In the genomic region with DNA sequence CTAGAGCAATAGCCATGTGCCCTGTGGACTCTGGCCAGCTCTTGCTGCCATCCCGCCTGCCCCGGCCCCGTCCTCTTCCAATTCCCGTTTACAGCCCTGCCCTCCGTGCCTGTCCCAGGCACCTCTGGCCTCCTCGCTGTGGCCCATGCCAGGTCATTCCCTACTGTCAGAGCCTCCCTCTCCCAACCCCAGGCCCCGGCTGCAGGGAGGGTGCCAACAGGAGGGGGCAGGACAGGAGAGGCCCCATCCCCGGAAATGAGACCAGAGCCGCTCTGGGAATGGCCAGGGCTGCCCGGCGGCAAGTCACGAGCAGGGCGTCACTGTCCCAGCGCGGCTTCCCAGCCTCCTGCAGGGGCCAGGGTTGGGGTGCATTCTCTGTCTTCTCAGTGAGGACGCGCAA, we compare ENCODE assay signal across 30 cellular contexts. TPM values are rescaled to one million over a fixed set of nuclear protein-coding genes. Genes with fewer than 3 reads are reported as not detected.
DNase-seq lines count a peak whose midpoint lies in the region; ATAC-seq, FAIRE-seq and TF ChIP-seq lines count a peak whose summit lies in the region.
"Had no signal": no experiment of that assay in that cellular context is flagged by ENCODE, and none has a peak within 500 bp of the region (broad histone marks: within the 10 kb centered on the region; RNA-seq: fewer than 3 reads in every experiment).

No MANE protein-coding gene starts in this region.

- POLR2A ChIA-PET in HepG2 (lab: Yijun Ruan, JAX) = no interaction called here

- peak; percentile 54 for DNase-seq in activated effector memory CD4-positive, alpha-beta T cell treated with anti-CD3 and anti-CD28 coated beads, Interleukin-2, amount 50 U/mL, for 16 hours
- DNase-seq in activated effector memory CD4-positive, alpha-beta T cell treated with Interleukin-2 at 50 U/mL for 16 hours = no peak
- DNase-seq in HepG2 (ENCODE audit: low spot score) (no peak), osteocyte (ENCODE audit: extremely low spot score, unreplicated experiment) (peak; percentile 84), foreskin melanocyte (no peak), DMS 273 treated with DMSO at 0.1 percent for 48 hours (lab: John Stamatoyannopoulos, UW) (no peak)
- DNase-seq: 8988T; ACHN; BE2C; CD4-positive, alpha-beta T cell; DMS79 treated with DMSO at 0.1 percent for 48 hours; GF-D8; GM23248; Karpas-422; NCI-H1092; NCI-H1417 treated with DMSO at 0.1 percent for 48 hours; NCI-H1694 treated with DMSO at 0.1 percent for 48 hours; NCI-H2081; NCI-H2171; NCI-H226; NCI-H510A; SIG-M5 had no signal

- ATAC-seq in HepG2 = no peak
- ATAC-seq in GM21529 (IDR thresholded peaks at IDR 0.05; ENCODE audit: unreplicated experiment) = no peak
- ATAC-seq: Panc1 had no signal

- H3K4me1 Mint-ChIP-seq in osteocyte (ENCODE audit: unreplicated experiment) = peaks cover 36% of the 10 kb centered on the region

- no peak overlapping the region for H2AFZ ChIP-seq in HepG2 (ENCODE audit: low read length)
- H2AFZ ChIP-seq: GM23248 had no signal

- no peaks in the 10 kb centered on the region for H3K9me3 Mint-ChIP-seq in osteocyte (ENCODE audit: unreplicated experiment)
- H3K9me3 Mint-ChIP-seq: CD4-positive, alpha-beta T cell had no signal

- TF ChIP-seq CTCF in HepG2 (CRISPR knock-in tag; IDR thresholded peaks at IDR 0.05) (no peak), osteocyte (IDR thresholded peaks at IDR 0.05) (no peak)

- H3K27ac Mint-ChIP-seq in osteocyte (ENCODE audit: unreplicated experiment) = no peak overlapping the region
- H3K27ac Mint-ChIP-seq: CD4-positive, alpha-beta T cell had no signal

- no peaks in the 10 kb centered on the region for H3K9me3 ChIP-seq in HepG2 (ENCODE audit: low read length)

- H3K79me2 ChIP-seq in HepG2 (ENCODE audit: insufficient read depth, low read length) = no peaks in the 10 kb centered on the region

- in situ Hi-C loops in HepG2 (cut with HindIII; ENCODE audit: extremely low pct_ligation_motif_present, low pct_unique_long_range_greater_than_20kb) = loop anchor here (5.0 kb wide), 1 partner anchor 228 kb away; no protein-coding TSS in a partner anchor

- H3K36me3 Mint-ChIP-seq in osteocyte (ENCODE audit: unreplicated experiment) = no peaks in the 10 kb centered on the region

- WGBS in HepG2 (ENCODE audit: low lambda C conversion rate) = 38% methylated on average over 10 of the region's 17 CpGs

- H3K27ac ChIP-seq in HepG2 (ENCODE audit: extremely low read length, insufficient read depth, low read length) = no peak overlapping the region
- H3K27ac ChIP-seq: GM23248, RWPE1, SK-N-MC had no signal

- no peak for TF ChIP-seq RAD21 in HepG2 (CRISPR knock-in tag; IDR thresholded peaks at IDR 0.05)

- H3K27me3 ChIP-seq in HepG2 (ENCODE audit: control insufficient read depth in 1 of 2, insufficient read depth in 2 of 2, low read length in 2 of 2) = peaks cover 4 to 48% of the 10 kb centered on the region in 2 experiments

- H3K27me3 Mint-ChIP-seq in osteocyte (ENCODE audit: unreplicated experiment) = peaks cover 50% of the 10 kb centered on the region

- intact Hi-C loops in HepG2 (cut with micrococcal nuclease; ENCODE audit: unreplicated experiment) = loop anchor here (5.0 kb wide), 1 partner anchor 33 kb away; no protein-coding TSS in a partner anchor

- H3K36me3 ChIP-seq in HepG2 (replicated peaks in 1 of 2; ENCODE audit: control insufficient read depth in 1 of 2, insufficient read depth in 2 of 2, low read length in 2 of 2) = no peaks in the 10 kb centered on the region
- H3K36me3 ChIP-seq: BE2C had no signal

- no TSS peak for BruUV-seq in HepG2 (replicated peaks; lab: Mats Ljungman, UMichigan)

- H3K4me1 ChIP-seq in HepG2 (ENCODE audit: insufficient read depth, low read length) = peaks cover 70% of the 10 kb centered on the region
- H3K4me1 ChIP-seq: BE2C had no signal

- H3K4me2 ChIP-seq in HepG2 (ENCODE audit: low read depth, low read length) = peak overlapping the region; percentile 50

- H3K9ac ChIP-seq in HepG2 (ENCODE audit: insufficient read depth, low read depth, low read length) = no peak overlapping the region
- H3K9ac ChIP-seq: GM23248 had no signal

- CTCF ChIA-PET in HepG2 (lab: Yijun Ruan, JAX; ENCODE audit: low intra/inter-chr PET ratio, low total read pairs) = no interaction called here

- H3K4me3 ChIP-seq in HepG2 (replicated peaks in 1 of 3; ENCODE audit: insufficient read depth in 1 of 3, low read depth in 2 of 3, low read length in 3 of 3) = peak overlapping the region in 2 of 3 experiments; percentile 6 to 45; a peak in 2 of 6 replicates
- H3K4me3 ChIP-seq: GM23248, SK-N-MC had no signal

- H3K4me3 Mint-ChIP-seq in osteocyte (ENCODE audit: unreplicated experiment) = no peak overlapping the region
- H3K4me3 Mint-ChIP-seq: CD4-positive, alpha-beta T cell had no signal

- no peak for FAIRE-seq in HepG2 (lab: Jason Lieb, UNC)
- FAIRE-seq: GM12891, GM18507 had no signal

- TF ChIP-seq EP300 in HepG2 (IDR thresholded peaks at IDR 0.05; ENCODE audit: low read depth in 2 of 2, low read length in 2 of 2) = no peak
- no peak for TF ChIP-seq EP300 in HepG2 (CRISPR knock-in tag; IDR thresholded peaks at IDR 0.05; ENCODE audit: borderline replicate concordance)

- TF ChIP-seq POLR2A in HepG2 (IDR thresholded peaks at IDR 0.05; ENCODE audit: insufficient read depth in 1 of 2, low read depth in 2 of 2, low read length in 2 of 2) = no peak

- no peaks in the 10 kb centered on the region for H4K20me1 ChIP-seq in HepG2 (ENCODE audit: insufficient read depth, low read length)

RNA-seq across cellular contexts. Expression of gene TSPEAR, which starts 23.5 kb away (rescaled TPM):
- 0.07 and 0.18 TPM in 2 replicates for total RNA-seq in HepG2 (2016; rRNA removed; fragmentation: Illumina TruSeq; extraction: Trizol)
- 0.09 TPM in 1 of 2 replicates, not detected in the other for total RNA-seq in HepG2 (2016; cell fraction: cytosol; rRNA removed; fragmentation: Illumina TruSeq; extraction: Trizol; ENCODE audit: low read depth)
- 0.10 and 0.19 TPM in 2 replicates for total RNA-seq in HepG2 (2016; cell fraction: insoluble cytoplasmic fraction; rRNA removed; fragmentation: Illumina TruSeq; extraction: Trizol)
- total RNA-seq in HepG2 (2016; cell fraction: membrane; rRNA removed; fragmentation: Illumina TruSeq; extraction: Trizol) = 0.24 and 0.28 TPM in 2 replicates
- total RNA-seq in HepG2 (2016; cell fraction: nucleus; rRNA removed; fragmentation: Illumina TruSeq; extraction: Trizol) = 0.16 TPM in 1 of 2 replicates, not detected in the other
- 0.32 and 0.33 TPM in 2 replicates for polyA plus RNA-seq in HepG2 (2011; rRNA removed)
- 0.28 and 0.32 TPM in 2 replicates for polyA plus RNA-seq in HepG2 (2011; cell fraction: cytosol; rRNA removed)
- polyA plus RNA-seq in HepG2 (2011; cell fraction: nucleus; rRNA removed) = 0.59 and 0.71 TPM in 2 replicates
- polyA plus RNA-seq in HepG2 (2012) = 0.63 and 0.68 TPM in 2 replicates
- 0.10 and 0.12 TPM in 2 replicates for polyA plus RNA-seq in HepG2 (2016; cell fraction: cytosol; fragmentation: Illumina TruSeq; extraction: Trizol; ENCODE audit: low read depth)
- 0.19 and 0.25 TPM in 2 replicates for polyA plus RNA-seq in HepG2 (2016; cell fraction: insoluble cytoplasmic fraction; fragmentation: Illumina TruSeq; extraction: Trizol; ENCODE audit: low read depth)
- polyA plus RNA-seq in HepG2 (2016; cell fraction: membrane; fragmentation: Illumina TruSeq; extraction: Trizol; ENCODE audit: low read depth) = 0.31 and 0.42 TPM in 2 replicates
- 0.11 TPM in 1 of 2 replicates, not detected in the other for polyA plus RNA-seq in HepG2 (2016; cell fraction: nucleus; fragmentation: Illumina TruSeq; extraction: Trizol; ENCODE audit: insufficient read depth, low read depth)
- 0.82 TPM in 1 of 2 replicates, not detected in the other for polyA minus RNA-seq in HepG2 (2011; rRNA and poly(A)+ RNA removed; ENCODE audit: low replicate concordance)
- 0.18 and 0.20 TPM in 2 replicates for polyA minus RNA-seq in HepG2 (2011; cell fraction: cytosol; rRNA and poly(A)+ RNA removed)
- 0.26 and 0.37 TPM in 2 replicates for polyA minus RNA-seq in HepG2 (2011; cell fraction: nucleus; rRNA and poly(A)+ RNA removed)
- total RNA-seq in osteocyte = not detected in 2 replicates
- total RNA-seq: CD4-positive, alpha-beta T cell; GM23248; HT-29 had no signal
- polyA plus RNA-seq: GM23248 had no signal

RNA-seq across cellular contexts. Expression of gene KRTAP10-12, which starts 37.9 kb away (rescaled TPM):
- total RNA-seq in HepG2 (2016; rRNA removed; fragmentation: Illumina TruSeq; extraction: Trizol) (not detected in 2 replicates), osteocyte (not detected in 2 replicates)
- not detected in 2 replicates for total RNA-seq in HepG2 (2016; cell fraction: cytosol; rRNA removed; fragmentation: Illumina TruSeq; extraction: Trizol; ENCODE audit: low read depth)
- total RNA-seq in HepG2 (2016; cell fraction: insoluble cytoplasmic fraction; rRNA removed; fragmentation: Illumina TruSeq; extraction: Trizol) = not detected in 2 replicates
- total RNA-seq in HepG2 (2016; cell fraction: membrane; rRNA removed; fragmentation: Illumina TruSeq; extraction: Trizol) = not detected in 2 replicates
- total RNA-seq in HepG2 (2016; cell fraction: nucleus; rRNA removed; fragmentation: Illumina TruSeq; extraction: Trizol) = not detected in 2 replicates
- polyA plus RNA-seq in HepG2 (2011; rRNA removed) = not detected in 2 replicates
- polyA plus RNA-seq in HepG2 (2011; cell fraction: cytosol; rRNA removed) = not detected in 2 replicates
- not detected in 2 replicates for polyA plus RNA-seq in HepG2 (2011; cell fraction: nucleus; rRNA removed)
- not detected in 2 replicates for polyA plus RNA-seq in HepG2 (2012)
- not detected in 2 replicates for polyA plus RNA-seq in HepG2 (2016; cell fraction: cytosol; fragmentation: Illumina TruSeq; extraction: Trizol; ENCODE audit: low read depth)
- not detected in 2 replicates for polyA plus RNA-seq in HepG2 (2016; cell fraction: insoluble cytoplasmic fraction; fragmentation: Illumina TruSeq; extraction: Trizol; ENCODE audit: low read depth)
- not detected in 2 replicates for polyA plus RNA-seq in HepG2 (2016; cell fraction: membrane; fragmentation: Illumina TruSeq; extraction: Trizol; ENCODE audit: low read depth)
- polyA plus RNA-seq in HepG2 (2016; cell fraction: nucleus; fragmentation: Illumina TruSeq; extraction: Trizol; ENCODE audit: insufficient read depth, low read depth) = not detected in 2 replicates
- polyA minus RNA-seq in HepG2 (2011; rRNA and poly(A)+ RNA removed; ENCODE audit: low replicate concordance) = not detected in 2 replicates
- polyA minus RNA-seq in HepG2 (2011; cell fraction: cytosol; rRNA and poly(A)+ RNA removed) = not detected in 2 replicates
- polyA minus RNA-seq in HepG2 (2011; cell fraction: nucleus; rRNA and poly(A)+ RNA removed) = not detected in 2 replicates
- total RNA-seq: CD4-positive, alpha-beta T cell; GM23248; H7; HT-29 had no signal
- polyA plus RNA-seq: GM23248 had no signal

RNA-seq across cellular contexts. Expression of gene KRTAP12-1, which starts 52.9 kb away (rescaled TPM):
- total RNA-seq in HepG2 (2016; rRNA removed; fragmentation: Illumina TruSeq; extraction: Trizol) = not detected in 2 replicates
- not detected in 2 replicates for total RNA-seq in HepG2 (2016; cell fraction: cytosol; rRNA removed; fragmentation: Illumina TruSeq; extraction: Trizol; ENCODE audit: low read depth)
- total RNA-seq in HepG2 (2016; cell fraction: insoluble cytoplasmic fraction; rRNA removed; fragmentation: Illumina TruSeq; extraction: Trizol) = not detected in 2 replicates
- not detected in 2 replicates for total RNA-seq in HepG2 (2016; cell fraction: membrane; rRNA removed; fragmentation: Illumina TruSeq; extraction: Trizol)
- total RNA-seq in HepG2 (2016; cell fraction: nucleus; rRNA removed; fragmentation: Illumina TruSeq; extraction: Trizol) = not detected in 2 replicates
- 0.13 TPM in 1 of 2 replicates, not detected in the other for polyA plus RNA-seq in HepG2 (2011; rRNA removed)
- not detected in 2 replicates for polyA plus RNA-seq in HepG2 (2011; cell fraction: cytosol; rRNA removed)
- 0.40 TPM in 1 of 2 replicates, not detected in the other for polyA plus RNA-seq in HepG2 (2011; cell fraction: nucleus; rRNA removed)
- not detected in 2 replicates for polyA plus RNA-seq in HepG2 (2012)
- not detected in 2 replicates for polyA plus RNA-seq in HepG2 (2016; cell fraction: cytosol; fragmentation: Illumina TruSeq; extraction: Trizol; ENCODE audit: low read depth)
- polyA plus RNA-seq in HepG2 (2016; cell fraction: insoluble cytoplasmic fraction; fragmentation: Illumina TruSeq; extraction: Trizol; ENCODE audit: low read depth) = not detected in 2 replicates
- polyA plus RNA-seq in HepG2 (2016; cell fraction: membrane; fragmentation: Illumina TruSeq; extraction: Trizol; ENCODE audit: low read depth) = not detected in 2 replicates
- not detected in 2 replicates for polyA plus RNA-seq in HepG2 (2016; cell fraction: nucleus; fragmentation: Illumina TruSeq; extraction: Trizol; ENCODE audit: insufficient read depth, low read depth)
- not detected in 2 replicates for polyA minus RNA-seq in HepG2 (2011; rRNA and poly(A)+ RNA removed; ENCODE audit: low replicate concordance)
- not detected in 2 replicates for polyA minus RNA-seq in HepG2 (2011; cell fraction: cytosol; rRNA and poly(A)+ RNA removed)
- polyA minus RNA-seq in HepG2 (2011; cell fraction: nucleus; rRNA and poly(A)+ RNA removed) = not detected in 2 replicates
- not detected in 2 replicates for total RNA-seq in osteocyte
- total RNA-seq: CD4-positive, alpha-beta T cell; GM23248; HT-29 had no signal
- polyA plus RNA-seq: GM23248 had no signal

Comparison
In these comparisons a context has a peak if more than half of its experiments do, and no peak if none do; other contexts are left out.
1. DNase-seq: peak in activated effector memory CD4-positive, alpha-beta T cell treated with anti-CD3 and anti-CD28 coated beads, Interleukin-2, amount 50 U/mL, for 16 hours (single experiment) and osteocyte (single experiment); none in activated effector memory CD4-positive, alpha-beta T cell treated with Interleukin-2 at 50 U/mL for 16 hours (single experiment), HepG2 (single experiment), foreskin melanocyte (single experiment) and DMS 273 treated with DMSO at 0.1 percent for 48 hours (single experiment).